Comparison of ENCODE assay signal across 27 cellular contexts in the genomic region with DNA sequence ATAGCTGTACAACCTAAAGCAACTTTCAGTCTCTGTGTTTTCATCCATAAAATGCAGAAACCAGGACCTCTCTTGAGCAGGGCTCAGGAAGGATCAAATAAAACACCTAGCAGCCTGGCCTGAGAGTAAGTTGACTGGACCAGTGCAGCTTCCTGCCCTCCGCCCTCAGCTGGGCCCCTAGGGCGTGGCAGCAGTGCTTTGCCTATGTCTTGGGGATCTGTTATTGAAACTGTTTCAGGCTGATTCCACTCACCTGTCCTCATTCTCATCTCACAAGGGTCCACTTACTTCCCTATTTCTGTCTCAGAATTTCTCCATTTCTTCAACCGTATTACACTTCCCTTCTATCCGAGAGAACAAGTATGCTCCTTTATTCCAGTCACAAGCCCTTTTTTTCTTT. TPM values are rescaled to one million over a fixed set of nuclear protein-coding genes. Genes with fewer than 3 reads are reported as not detected.
DNase-seq lines count a peak whose midpoint lies in the region; ATAC-seq, FAIRE-seq and TF ChIP-seq lines count a peak whose summit lies in the region.
"Had no signal": no experiment of that assay in that cellular context is flagged by ENCODE, and none has a peak within 500 bp of the region (broad histone marks: within the 10 kb centered on the region; RNA-seq: fewer than 3 reads in every experiment).

No MANE protein-coding gene starts in this region.

- no peaks in the 10 kb centered on the region for H3K4me1 Mint-ChIP-seq in stimulated activated memory B cell treated with anti-CD40 and anti-IgM and Interleukin-4, amounts not matched to agents 10 μg/mL and 1 μg/mL and 100 μg/mL, for 72 hours
- no peaks in the 10 kb centered on the region for H3K4me1 Mint-ChIP-seq in activated CD4-positive, alpha-beta T cell treated with anti-CD3 and anti-CD28 coated beads for 36 hours
- peaks cover 9% of the 10 kb centered on the region for H3K4me1 Mint-ChIP-seq in activated CD4-positive, alpha-beta memory T cell treated with anti-CD3 and anti-CD28 coated beads, Interleukin-2, amount 10 ng/mL, durations not matched to agents 7 days and 5 days

- POLR2A ChIA-PET in RWPE1 (lab: Yijun Ruan, JAX; ENCODE audit: low non-redundant PET) = no interaction called here
- POLR2A ChIA-PET in activated CD4-positive, alpha-beta T cell treated with anti-CD3 and anti-CD28 coated beads for 36 hours (lab: Charles Lee) = no interaction called here
- POLR2A ChIA-PET in activated CD4-positive, alpha-beta memory T cell treated with anti-CD3 and anti-CD28 coated beads, Interleukin-2, amount 10 ng/mL, durations not matched to agents 7 days and 5 days (lab: Charles Lee) = no interaction called here

- no peak for TF ChIP-seq CTCF in RWPE1 (conservative IDR thresholded peaks at IDR 0.05; ENCODE audit: low read depth)
- TF ChIP-seq CTCF in GM10266 (IDR thresholded peaks at IDR 0.05; ENCODE audit: control insufficient read depth, insufficient read depth, low read depth, missing control alignments) = no peak

- ATAC-seq in HG03342 (IDR thresholded peaks at IDR 0.05; ENCODE audit: unreplicated experiment) = peak; percentile 85
- peak; percentile 34 for ATAC-seq in stimulated activated memory B cell treated with anti-CD40 and anti-IgM and Interleukin-4, amounts not matched to agents 10 μg/mL and 1 μg/mL and 100 μg/mL, for 72 hours
- no peak for ATAC-seq in activated CD4-positive, alpha-beta T cell treated with anti-CD3 and anti-CD28 coated beads for 36 hours

- intact Hi-C loops in activated CD4-positive, alpha-beta T cell treated with anti-CD3 and anti-CD28 coated beads for 36 hours (cut with DNase I, micrococcal nuclease) = no loop called here

- peaks cover 54% of the 10 kb centered on the region for H3K36me3 Mint-ChIP-seq in stimulated activated memory B cell treated with anti-CD40 and anti-IgM and Interleukin-4, amounts not matched to agents 10 μg/mL and 1 μg/mL and 100 μg/mL, for 72 hours
- peaks cover 38% of the 10 kb centered on the region for H3K36me3 Mint-ChIP-seq in activated CD4-positive, alpha-beta T cell treated with anti-CD3 and anti-CD28 coated beads for 36 hours (ENCODE audit: low read depth)
- H3K36me3 Mint-ChIP-seq in activated CD4-positive, alpha-beta memory T cell treated with anti-CD3 and anti-CD28 coated beads, Interleukin-2, amount 10 ng/mL, durations not matched to agents 7 days and 5 days (ENCODE audit: low read depth) = peaks cover 50% of the 10 kb centered on the region

- no peak for DNase-seq in GM12891 (ENCODE audit: insufficient read length, low spot score)
- no peak for DNase-seq in RWPE1 (ENCODE audit: low spot score)
- no peak for DNase-seq in GM10266 (ENCODE audit: extremely low spot score)
- no peak for DNase-seq in activated CD4-positive, alpha-beta T cell treated with anti-CD3 and anti-CD28 coated beads for 36 hours
- DNase-seq in activated CD4-positive, alpha-beta memory T cell treated with anti-CD3 and anti-CD28 coated beads, Interleukin-2, amount 10 ng/mL, durations not matched to agents 7 days and 5 days = no peak
- DNase-seq: AML-193; CD4-positive, alpha-beta T cell; GDM1; MM.1S; NCI-H1417; NCI-H1694; NCI-H2081; NCI-H2227 treated with DMSO at 0.1 percent for 48 hours; NCI-H526 treated with DMSO at 0.1 percent for 48 hours; OCI-M1; SK-N-SH; SW 1271 had no signal

- 0 out of 2 replicates have a peak overlapping the region, but pooled peaks have one; percentile 15 for H3K27ac ChIP-seq in RWPE1
- H3K27ac ChIP-seq: BLaER1 treated with 17β-estradiol and CSF1 and Interleukin-3, amounts not matched to agents 10 nM and 100 nM; HL-60; KMS-11 had no signal

- H3K27me3 Mint-ChIP-seq in stimulated activated memory B cell treated with anti-CD40 and anti-IgM and Interleukin-4, amounts not matched to agents 10 μg/mL and 1 μg/mL and 100 μg/mL, for 72 hours = no peaks in the 10 kb centered on the region
- H3K27me3 Mint-ChIP-seq in activated CD4-positive, alpha-beta T cell treated with anti-CD3 and anti-CD28 coated beads for 36 hours = no peaks in the 10 kb centered on the region
- H3K27me3 Mint-ChIP-seq in activated CD4-positive, alpha-beta memory T cell treated with anti-CD3 and anti-CD28 coated beads, Interleukin-2, amount 10 ng/mL, durations not matched to agents 7 days and 5 days = no peaks in the 10 kb centered on the region
- H3K27me3 Mint-ChIP-seq: CD4-positive, alpha-beta T cell; IgD-negative memory B cell had no signal

- peak; percentile 52 for FAIRE-seq in GM12891 (lab: Jason Lieb, UNC)
- FAIRE-seq: A204.1, RCC 7860 had no signal

- no peak overlapping the region for H3K27ac Mint-ChIP-seq in stimulated activated memory B cell treated with anti-CD40 and anti-IgM and Interleukin-4, amounts not matched to agents 10 μg/mL and 1 μg/mL and 100 μg/mL, for 72 hours
- no peak overlapping the region for H3K27ac Mint-ChIP-seq in activated CD4-positive, alpha-beta T cell treated with anti-CD3 and anti-CD28 coated beads for 36 hours
- H3K27ac Mint-ChIP-seq in activated CD4-positive, alpha-beta memory T cell treated with anti-CD3 and anti-CD28 coated beads, Interleukin-2, amount 10 ng/mL, durations not matched to agents 7 days and 5 days = no peak overlapping the region
- H3K27ac Mint-ChIP-seq: CD4-positive, alpha-beta T cell; IgD-negative memory B cell had no signal

- H3K9me3 Mint-ChIP-seq in stimulated activated memory B cell treated with anti-CD40 and anti-IgM and Interleukin-4, amounts not matched to agents 10 μg/mL and 1 μg/mL and 100 μg/mL, for 72 hours = no peaks in the 10 kb centered on the region
- no peaks in the 10 kb centered on the region for H3K9me3 Mint-ChIP-seq in activated CD4-positive, alpha-beta T cell treated with anti-CD3 and anti-CD28 coated beads for 36 hours (ENCODE audit: low read depth)
- no peaks in the 10 kb centered on the region for H3K9me3 Mint-ChIP-seq in activated CD4-positive, alpha-beta memory T cell treated with anti-CD3 and anti-CD28 coated beads, Interleukin-2, amount 10 ng/mL, durations not matched to agents 7 days and 5 days
- H3K9me3 Mint-ChIP-seq: CD4-positive, alpha-beta T cell; IgD-negative memory B cell; T-helper 1 cell treated with Interleukin-12 subunit alpha and Interleukin-12 subunit beta and Interleukin-4 antibody, amounts not matched to agents 30 μg/mL and 1 μg/mL, for 36 hours had no signal

- CTCF ChIA-PET in RWPE1 (lab: Yijun Ruan, JAX) = interaction anchor here (1.1 kb wide), 1 partner anchor 85 kb away, joined by 4 read pairs; no protein-coding TSS in a partner anchor
- CTCF ChIA-PET in activated CD4-positive, alpha-beta T cell treated with anti-CD3 and anti-CD28 coated beads for 36 hours (lab: Charles Lee) = interaction anchor here (6.1 kb wide), 1 partner anchor 105 kb away, joined by 159 read pairs; no protein-coding TSS in a partner anchor
- CTCF ChIA-PET in activated CD4-positive, alpha-beta memory T cell treated with anti-CD3 and anti-CD28 coated beads, Interleukin-2, amount 10 ng/mL, durations not matched to agents 7 days and 5 days (lab: Charles Lee) = interaction anchor here (0.6 to 1.3 kb wide), 2 partner anchors 16 to 71 kb away, joined by 3 to 4 read pairs; no protein-coding TSS in a partner anchor

- no peak for TF ChIP-seq POLR2A in GM12891 (IDR thresholded peaks at IDR 0.05; ENCODE audit: low read depth, low read length)

- H3K4me3 Mint-ChIP-seq in stimulated activated memory B cell treated with anti-CD40 and anti-IgM and Interleukin-4, amounts not matched to agents 10 μg/mL and 1 μg/mL and 100 μg/mL, for 72 hours = no peak overlapping the region
- no peak overlapping the region for H3K4me3 Mint-ChIP-seq in activated CD4-positive, alpha-beta T cell treated with anti-CD3 and anti-CD28 coated beads for 36 hours
- H3K4me3 Mint-ChIP-seq in activated CD4-positive, alpha-beta memory T cell treated with anti-CD3 and anti-CD28 coated beads, Interleukin-2, amount 10 ng/mL, durations not matched to agents 7 days and 5 days = no peak overlapping the region
- H3K4me3 Mint-ChIP-seq: CD4-positive, alpha-beta T cell; T-helper 1 cell treated with Interleukin-12 subunit alpha and Interleukin-12 subunit beta and Interleukin-4 antibody, amounts not matched to agents 30 μg/mL and 1 μg/mL, for 36 hours had no signal

TF ChIP-seq in GM12891, 5 proteins besides CTCF, POLR2A, EP300 and RAD21:
- no peak for TF ChIP-seq POU2F2 (IDR thresholded peaks at IDR 0.05; ENCODE audit: low read depth, low read length)
- no peak for TF ChIP-seq PAX5 (IDR thresholded peaks at IDR 0.05; ENCODE audit: insufficient read depth, low read length, severe bottlenecking)
- TF ChIP-seq SPI1 (IDR thresholded peaks at IDR 0.05; ENCODE audit: low read depth, low read length) = no peak
- no peak for TF ChIP-seq TAF1 (IDR thresholded peaks at IDR 0.05; ENCODE audit: low read depth, low read length)
- no peak for TF ChIP-seq POLR2AphosphoS5 (IDR thresholded peaks at IDR 0.05; ENCODE audit: low read depth, low read length)

RNA-seq across cellular contexts. Expression of a gene that starts 17.3 kb away (rescaled TPM):
- 19.7 TPM for polyA plus RNA-seq in GM12891 (2012; ENCODE audit: low read depth, missing spikeins)
- 10 to 100 TPM; 25.4 to 31.3 TPM for total RNA-seq in activated CD4-positive, alpha-beta T cell treated with anti-CD3 and anti-CD28 coated beads for 36 hours
- 10 to 100 TPM; 19.9 to 20.8 TPM for total RNA-seq in activated CD4-positive, alpha-beta memory T cell treated with anti-CD3 and anti-CD28 coated beads, Interleukin-2, amount 10 ng/mL, durations not matched to agents 7 days and 5 days

RNA-seq across cellular contexts. Expression of a gene that starts 18.0 kb away (rescaled TPM):
- 60.0 TPM for polyA plus RNA-seq in GM12891 (2012; ENCODE audit: low read depth, missing spikeins)
- total RNA-seq in activated CD4-positive, alpha-beta T cell treated with anti-CD3 and anti-CD28 coated beads for 36 hours = 10 to 100 TPM; 56.6 to 62.0 TPM
- 10 to 100 TPM; 60.2 to 63.2 TPM for total RNA-seq in activated CD4-positive, alpha-beta memory T cell treated with anti-CD3 and anti-CD28 coated beads, Interleukin-2, amount 10 ng/mL, durations not matched to agents 7 days and 5 days

RNA-seq across cellular contexts. Expression of a gene that starts 54.5 kb away (rescaled TPM):
- not detected for polyA plus RNA-seq in GM12891 (2012; ENCODE audit: low read depth, missing spikeins)
- not detected for total RNA-seq in activated CD4-positive, alpha-beta T cell treated with anti-CD3 and anti-CD28 coated beads for 36 hours
- not detected for total RNA-seq in activated CD4-positive, alpha-beta memory T cell treated with anti-CD3 and anti-CD28 coated beads, Interleukin-2, amount 10 ng/mL, durations not matched to agents 7 days and 5 days
- total RNA-seq: CD4-positive, alpha-beta T cell; H4 had no signal
- polyA plus RNA-seq: IgD-negative memory B cell, SK-N-SH had no signal
